1 cellular context compared by ENCODE assay signal in the genomic region with DNA sequence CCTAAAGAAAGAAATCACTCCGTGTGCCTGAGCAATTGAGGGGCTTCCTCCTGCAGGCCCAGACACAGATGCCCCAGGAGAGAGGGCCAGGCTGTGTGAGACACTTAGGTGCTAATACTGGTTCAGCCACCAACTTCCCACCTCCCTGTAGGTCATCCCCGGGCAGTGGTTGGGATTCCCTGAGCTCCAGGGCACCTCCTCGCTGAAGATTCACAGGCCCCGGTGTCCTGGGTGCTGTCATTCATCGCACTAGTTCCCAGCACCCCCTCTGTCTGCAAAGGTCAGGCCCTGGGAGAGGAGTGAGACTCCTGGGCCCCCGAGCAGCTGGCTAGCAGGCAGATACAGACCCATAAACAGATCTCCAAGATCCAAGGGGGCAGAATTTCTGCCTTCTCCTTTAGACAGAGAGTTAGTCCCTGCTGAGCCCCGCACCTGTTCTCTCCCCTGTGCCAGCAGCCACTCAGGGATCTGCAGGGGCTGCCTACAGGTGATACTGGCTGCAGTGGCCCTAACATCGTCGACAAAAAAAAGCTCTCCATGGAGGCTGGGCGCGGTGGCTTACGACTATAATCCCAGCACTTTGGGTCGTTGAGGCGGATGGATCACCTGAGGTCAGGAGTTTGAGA.
TF ChIP-seq lines count a peak whose summit lies in the region.

No MANE protein-coding gene starts in this region.

TF ChIP-seq in H1, 55 proteins besides CTCF, POLR2A, EP300 and RAD21:
- TF ChIP-seq KDM5A (IDR thresholded peaks at IDR 0.05; ENCODE audit: low read length) (no peak), PHF8 (conservative IDR thresholded peaks at IDR 0.05; ENCODE audit: low read depth, low read length) (no peak), TAF1 (IDR thresholded peaks at IDR 0.05; ENCODE audit: low read depth, low read length) (no peak), GABPA (IDR thresholded peaks at IDR 0.05; ENCODE audit: borderline replicate concordance, insufficient read depth, low read length) (no peak), SP1 (IDR thresholded peaks at IDR 0.05; ENCODE audit: low read depth, low read length) (no peak), CHD1 (IDR thresholded peaks at IDR 0.05; ENCODE audit: low read depth, low read length) (no peak), SP4 (IDR thresholded peaks at IDR 0.05; ENCODE audit: low read length) (no peak), SP2 (IDR thresholded peaks at IDR 0.05; ENCODE audit: low read length) (no peak), SUZ12 (IDR thresholded peaks at IDR 0.05; ENCODE audit: low read length) (no peak)
TF ChIP-seq in H1: peak in this region for 0.
